In the genomic region with DNA sequence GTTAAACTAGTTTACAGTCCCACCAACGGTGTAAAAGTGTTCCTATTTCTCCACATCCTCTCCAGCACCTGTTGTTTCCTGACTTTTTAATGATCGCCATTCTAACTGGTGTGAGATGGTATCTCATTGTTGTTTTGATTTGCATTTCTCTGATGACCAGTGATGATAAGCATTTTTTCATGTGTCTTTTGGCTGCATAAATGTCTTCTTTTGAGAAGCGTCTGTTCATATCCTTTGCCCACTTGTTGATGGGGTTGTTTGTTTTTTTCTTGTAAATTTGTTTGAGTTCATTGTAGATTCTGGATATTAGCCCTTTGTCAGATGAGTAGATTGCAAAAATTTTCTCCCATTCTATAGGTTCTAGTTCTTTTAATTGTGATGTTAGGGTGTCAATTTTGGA, we compare ENCODE assay signal across 5 cellular contexts. TPM values are rescaled to one million over a fixed set of nuclear protein-coding genes. Genes with fewer than 3 reads are reported as not detected.
"Had no signal": no experiment of that assay in that cellular context is flagged by ENCODE, and none has a peak within 500 bp of the region (broad histone marks: within the 10 kb centered on the region; RNA-seq: fewer than 3 reads in every experiment).

No MANE protein-coding gene starts in this region.

RNA-seq across cellular contexts. Expression of a gene that starts 8.4 kb away (rescaled TPM):
- total RNA-seq: HT-29, HT1080, IMR-90, K562 had no signal
- polyA plus RNA-seq: IgD-negative memory B cell, IMR-90, K562 had no signal

RNA-seq across cellular contexts. Expression of a gene that starts 25.1 kb away (rescaled TPM):
- total RNA-seq: HT-29, HT1080, IMR-90, K562 had no signal
- polyA plus RNA-seq: IMR-90, K562 had no signal

RNA-seq across cellular contexts. Expression of a gene that starts 49.6 kb away (rescaled TPM):
- total RNA-seq: HT-29, HT1080, IMR-90 had no signal
- polyA plus RNA-seq: IMR-90 had no signal
